Comparison of ENCODE assay signal across 1 cellular context in genomic region chr1:167555072-167555471, GRCh38. TPM values are rescaled to one million over a fixed set of nuclear protein-coding genes. Genes with fewer than 3 reads are reported as not detected.
"Had no signal": no experiment of that assay in that cellular context is flagged by ENCODE, and none has a peak within 500 bp of the region (broad histone marks: within the 10 kb centered on the region; RNA-seq: fewer than 3 reads in every experiment).

No MANE protein-coding gene starts in this region.

RNA-seq across cellular contexts. Expression of gene CD247, which starts 36.7 kb away (rescaled TPM):
- total RNA-seq: MCF 10A had no signal
